ENCODE assay signal across 25 cellular contexts in the genomic region with DNA sequence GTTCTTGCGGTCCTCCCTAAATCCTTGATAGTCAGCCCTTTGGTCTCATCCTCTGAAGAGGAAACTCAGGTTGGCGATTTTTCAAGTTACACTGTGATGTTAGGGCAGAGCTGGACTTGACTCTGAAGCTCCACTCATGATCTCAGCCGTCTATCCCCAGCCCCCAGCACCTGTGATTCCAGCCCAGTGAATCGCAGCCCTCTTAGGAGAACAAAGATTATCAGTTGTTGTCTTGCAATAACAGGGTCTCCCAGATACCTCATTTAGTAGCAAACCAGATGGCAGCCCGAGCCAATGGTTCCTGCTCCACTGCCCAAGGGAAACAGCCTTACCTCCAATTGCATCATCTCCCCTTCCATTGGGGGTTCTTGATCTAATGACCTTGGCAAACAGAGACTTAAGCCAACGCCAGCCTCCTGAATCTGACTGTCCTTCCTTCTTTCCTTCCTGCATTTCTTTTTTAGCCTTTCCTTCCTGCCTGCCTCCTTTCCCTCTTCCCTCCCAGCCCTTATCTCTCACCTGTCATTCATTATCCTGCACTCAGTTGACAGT.
"Had no signal": no experiment of that assay in that cellular context is flagged by ENCODE, and none has a peak within 500 bp of the region (broad histone marks: within the 10 kb centered on the region; RNA-seq: fewer than 3 reads in every experiment).

No MANE protein-coding gene starts in this region.

- FAIRE-seq: astrocyte, islet of Langerhans, pancreas, TTC549 had no signal

- ATAC-seq: gastroesophageal sphincter, left cardiac atrium, pancreas, right cardiac atrium had no signal

- H3K27ac ChIP-seq: coronary artery, epithelial cell of prostate, gastroesophageal sphincter, heart left ventricle, pancreas, tibial artery, WERI-Rb-1 had no signal

- H3K27ac Mint-ChIP-seq: activated naive CD8-positive, alpha-beta T cell; nephron; stimulated activated naive CD8-positive, alpha-beta T cell treated with anti-CD3 and anti-CD28 coated beads, Interleukin-15, Interleukin-2, amounts not matched to agents 100 ng/mL and 50 ng/mL, for 24 hours had no signal

- H3K9me3 ChIP-seq: gastroesophageal sphincter, pancreas, tibial artery had no signal

- H3K4me3 Mint-ChIP-seq: activated naive CD8-positive, alpha-beta T cell; nephron; stimulated activated naive CD8-positive, alpha-beta T cell treated with anti-CD3 and anti-CD28 coated beads, Interleukin-15, Interleukin-2, amounts not matched to agents 100 ng/mL and 50 ng/mL, for 24 hours had no signal

- H3K4me1 ChIP-seq: heart left ventricle, pancreas had no signal

- H3K36me3 Mint-ChIP-seq: activated naive CD8-positive, alpha-beta T cell had no signal

- H3K27me3 ChIP-seq: pancreas had no signal

- DNase-seq: activated CD4-positive, alpha-beta T cell treated with anti-CD3 and anti-CD28 coated beads, Interleukin-2, amount 50 U/mL, for 1 hour; activated CD4-positive, CD25-positive, alpha-beta regulatory T cell treated with anti-CD3 and anti-CD28 coated beads, Interleukin-2, amount 50 U/mL, for 72 hours; activated CD8-positive, alpha-beta memory T cell treated with anti-CD3 and anti-CD28 coated beads, Interleukin-2, amount 50 U/mL, for 48 hours; activated effector memory CD4-positive, alpha-beta T cell treated with Interleukin-2 at 50 U/mL for 16 hours; activated T-cell treated with anti-CD3 and anti-CD28 coated beads, Interleukin-2, amount 50 U/mL, for 48 hours; cerebellar nuclear complex; heart left ventricle; left cardiac atrium; pancreas; right cardiac atrium; stimulated activated CD4-positive, alpha-beta T cell treated with anti-CD3 and anti-CD28 coated beads, Interleukin-12 subunit alpha, Interleukin-12 subunit beta, amount 100 ng/mL, for 4 hours; stimulated activated CD4-positive, alpha-beta T cell treated with anti-CD3 and anti-CD28 coated beads, Interleukin-4, amount 100 ng/mL, for 4 hours; substantia nigra; T-helper 1 cell; tibial artery; WERI-Rb-1 had no signal

- H3K4me3 ChIP-seq: coronary artery, gastroesophageal sphincter, heart left ventricle, pancreas, tibial artery had no signal

- H3K9me3 Mint-ChIP-seq: stimulated activated naive CD8-positive, alpha-beta T cell treated with anti-CD3 and anti-CD28 coated beads, Interleukin-15, Interleukin-2, amounts not matched to agents 100 ng/mL and 50 ng/mL, for 24 hours had no signal

- H3K36me3 ChIP-seq: gastroesophageal sphincter, heart left ventricle, pancreas, tibial artery, WERI-Rb-1 had no signal

- H3K27me3 Mint-ChIP-seq: activated naive CD8-positive, alpha-beta T cell; stimulated activated naive CD8-positive, alpha-beta T cell treated with anti-CD3 and anti-CD28 coated beads, Interleukin-15, Interleukin-2, amounts not matched to agents 100 ng/mL and 50 ng/mL, for 24 hours had no signal
